In the genomic region with DNA sequence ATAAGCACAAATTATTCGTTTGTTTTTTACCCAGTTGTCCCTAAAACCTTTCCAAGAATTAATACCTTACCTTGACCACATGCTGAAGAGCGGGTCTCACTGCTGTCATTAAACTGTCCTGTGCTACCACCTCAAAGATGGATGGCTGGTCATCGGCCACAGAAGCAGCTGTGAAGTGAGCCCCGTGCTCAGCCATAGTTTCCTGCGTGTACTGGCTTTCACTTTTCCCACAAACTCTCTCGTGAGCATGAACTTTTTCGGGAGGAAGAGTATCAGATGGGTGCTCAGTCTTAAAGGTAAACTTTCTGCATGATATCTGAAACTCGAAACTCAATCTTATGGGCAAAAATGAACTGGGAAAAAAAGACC, we compare ENCODE assay signal across 8 cellular contexts. TPM values are rescaled to one million over a fixed set of nuclear protein-coding genes. Genes with fewer than 3 reads are reported as not detected.
DNase-seq lines count a peak whose midpoint lies in the region; ATAC-seq and TF ChIP-seq lines count a peak whose summit lies in the region.

No MANE protein-coding gene starts in this region.

- no peaks in the 10 kb centered on the region for H3K9me3 Mint-ChIP-seq in activated T-cell treated with anti-CD3 and anti-CD28 coated beads, Interleukin-2, amount 50 U/mL, for 4 hours
- no peaks in the 10 kb centered on the region for H3K9me3 Mint-ChIP-seq in activated CD4-positive, alpha-beta memory T cell treated with anti-CD3 and anti-CD28 coated beads, Interleukin-2, amount 10 ng/mL, durations not matched to agents 7 days and 5 days
- H3K9me3 Mint-ChIP-seq in glutamatergic neuron (ENCODE audit: unreplicated experiment): no peaks in the 10 kb centered on the region

- peak overlapping the region; percentile 85 to 92 (median 87) for H3K27ac ChIP-seq in sigmoid colon

- POLR2A ChIA-PET in activated CD4-positive, alpha-beta memory T cell treated with anti-CD3 and anti-CD28 coated beads, Interleukin-2, amount 10 ng/mL, durations not matched to agents 7 days and 5 days (lab: Charles Lee): interaction anchor here (0.7 to 6.3 kb wide), 21 partner anchors 10 to 514 kb away, joined by 3 to 166 read pairs (median 8); a partner anchor contains a TSS

- H3K27me3 Mint-ChIP-seq in activated T-cell treated with anti-CD3 and anti-CD28 coated beads, Interleukin-2, amount 50 U/mL, for 4 hours (ENCODE audit: low read depth): no peaks in the 10 kb centered on the region
- no peaks in the 10 kb centered on the region for H3K27me3 Mint-ChIP-seq in activated CD4-positive, alpha-beta memory T cell treated with anti-CD3 and anti-CD28 coated beads, Interleukin-2, amount 10 ng/mL, durations not matched to agents 7 days and 5 days
- no peaks in the 10 kb centered on the region for H3K27me3 Mint-ChIP-seq in glutamatergic neuron (ENCODE audit: unreplicated experiment)

- H3K27me3 ChIP-seq in sigmoid colon: no peaks in the 10 kb centered on the region

- TF ChIP-seq EP300 in sigmoid colon (IDR thresholded peaks at IDR 0.05): no peak

- TF ChIP-seq CTCF in glutamatergic neuron (IDR thresholded peaks at IDR 0.05; ENCODE audit: partially characterized antibody, unreplicated experiment): no peak
- TF ChIP-seq CTCF in sigmoid colon (IDR thresholded peaks at IDR 0.05): no peak

- peak overlapping the region; percentile 61 to 80 (median 70) for H3K4me3 ChIP-seq in sigmoid colon

- H3K4me1 ChIP-seq in sigmoid colon: peaks cover 0 to 22% (median 17%) of the 10 kb centered on the region in 4 donors

- peaks cover 25% of the 10 kb centered on the region for H3K4me1 Mint-ChIP-seq in activated T-cell treated with anti-CD3 and anti-CD28 coated beads, Interleukin-2, amount 50 U/mL, for 4 hours (ENCODE audit: low read depth)
- peaks cover 29% of the 10 kb centered on the region for H3K4me1 Mint-ChIP-seq in activated CD4-positive, alpha-beta memory T cell treated with anti-CD3 and anti-CD28 coated beads, Interleukin-2, amount 10 ng/mL, durations not matched to agents 7 days and 5 days
- H3K4me1 Mint-ChIP-seq in glutamatergic neuron (ENCODE audit: low read depth, unreplicated experiment): peaks cover 5% of the 10 kb centered on the region

- CTCF ChIA-PET in activated CD4-positive, alpha-beta memory T cell treated with anti-CD3 and anti-CD28 coated beads, Interleukin-2, amount 10 ng/mL, durations not matched to agents 7 days and 5 days (lab: Charles Lee): interaction anchor here (0.6 to 2.4 kb wide), 9 partner anchors 7 to 246 kb away, joined by 3 to 13 read pairs (median 6); a partner anchor contains a TSS

- intact Hi-C loops in sigmoid colon (cut with DNase I): no loop called here

- in situ Hi-C loops in KBM-7 (cut with MboI; ENCODE audit: low pct_unique_long_range_greater_than_20kb, low sequenced_read_pairs): no loop called here

- peak overlapping the region; percentile 97 for H3K4me3 Mint-ChIP-seq in activated T-cell treated with anti-CD3 and anti-CD28 coated beads, Interleukin-2, amount 50 U/mL, for 4 hours
- peak overlapping the region; percentile 94 for H3K4me3 Mint-ChIP-seq in activated CD4-positive, alpha-beta memory T cell treated with anti-CD3 and anti-CD28 coated beads, Interleukin-2, amount 10 ng/mL, durations not matched to agents 7 days and 5 days
- H3K4me3 Mint-ChIP-seq in glutamatergic neuron (ENCODE audit: unreplicated experiment): peak overlapping the region; percentile 97

- H3K9me3 ChIP-seq in sigmoid colon: no peaks in the 10 kb centered on the region

- H3K36me3 ChIP-seq in sigmoid colon: peaks cover 0 to 20% (median 2%) of the 10 kb centered on the region in 4 donors

- no peak for TF ChIP-seq POLR2A in sigmoid colon (IDR thresholded peaks at IDR 0.05)

- peak overlapping the region; percentile 94 for H3K27ac Mint-ChIP-seq in activated CD4-positive, alpha-beta memory T cell treated with anti-CD3 and anti-CD28 coated beads, Interleukin-2, amount 10 ng/mL, durations not matched to agents 7 days and 5 days
- H3K27ac Mint-ChIP-seq in glutamatergic neuron (ENCODE audit: unreplicated experiment): peak overlapping the region; percentile 89

- ATAC-seq in activated T-cell treated with anti-CD3 and anti-CD28 coated beads, Interleukin-2, amount 50 U/mL, for 4 hours: no peak

- peaks cover 7% of the 10 kb centered on the region for H3K36me3 Mint-ChIP-seq in activated T-cell treated with anti-CD3 and anti-CD28 coated beads, Interleukin-2, amount 50 U/mL, for 4 hours (ENCODE audit: insufficient read depth)
- H3K36me3 Mint-ChIP-seq in activated CD4-positive, alpha-beta memory T cell treated with anti-CD3 and anti-CD28 coated beads, Interleukin-2, amount 10 ng/mL, durations not matched to agents 7 days and 5 days (ENCODE audit: low read depth): peaks cover 12% of the 10 kb centered on the region
- H3K36me3 Mint-ChIP-seq in glutamatergic neuron (ENCODE audit: unreplicated experiment): no peaks in the 10 kb centered on the region

- no peak for DNase-seq in activated T-cell treated with anti-CD3 and anti-CD28 coated beads, Interleukin-2, amount 50 U/mL, for 4 hours
- DNase-seq in activated T-cell treated with anti-CD3 and anti-CD28 coated beads for 4 hours: no peak
- DNase-seq in activated CD4-positive, alpha-beta memory T cell treated with anti-CD3 and anti-CD28 coated beads, Interleukin-2, amount 10 ng/mL, durations not matched to agents 7 days and 5 days: no peak
- no peak for DNase-seq in glutamatergic neuron
- no peak for DNase-seq in sigmoid colon
- DNase-seq in KBM-7: no peak
- DNase-seq in foreskin melanocyte: no peak
- DNase-seq in effector CD8-positive, alpha-beta T cell (lab: John Stamatoyannopoulos, UW): no peak

- WGBS in sigmoid colon, 2 donors: 2 to 5% methylated on average over 8 of the region's 8 CpGs

RNA-seq across cellular contexts. Expression of a gene that starts 0.6 kb away (rescaled TPM):
- total RNA-seq in activated T-cell treated with anti-CD3 and anti-CD28 coated beads, Interleukin-2, amount 50 U/mL, for 4 hours: 1 to 10 TPM; 6.6 to 9.6 (median 9.0) TPM
- total RNA-seq in activated CD4-positive, alpha-beta memory T cell treated with anti-CD3 and anti-CD28 coated beads, Interleukin-2, amount 10 ng/mL, durations not matched to agents 7 days and 5 days: 1 to 10 TPM; 3.8 to 4.5 TPM
- total RNA-seq in glutamatergic neuron (ENCODE audit: unreplicated experiment) (3.1 TPM), sigmoid colon (10 to 100 TPM in 1 of 4 donors, 1 to 10 TPM in 3; 4.6 to 10.4 (median 6.5) TPM)
- polyA plus RNA-seq in sigmoid colon: 1 to 10 TPM in 2 of 3 donors, under 1 TPM in 1; 0.92 to 2.7 (median 2.4) TPM

RNA-seq across cellular contexts. Expression of a gene that starts 9.3 kb away (rescaled TPM):
- 100 to 1,000 TPM; 119 to 129 (median 126) TPM for total RNA-seq in activated T-cell treated with anti-CD3 and anti-CD28 coated beads, Interleukin-2, amount 50 U/mL, for 4 hours
- total RNA-seq in activated CD4-positive, alpha-beta memory T cell treated with anti-CD3 and anti-CD28 coated beads, Interleukin-2, amount 10 ng/mL, durations not matched to agents 7 days and 5 days: 100 to 1,000 TPM; 196 to 203 TPM
- total RNA-seq in glutamatergic neuron (ENCODE audit: unreplicated experiment) (316 TPM), sigmoid colon (10 to 100 TPM; 46.7 to 58.7 (median 53.2) TPM)
- polyA plus RNA-seq in sigmoid colon: 10 to 100 TPM; 43.2 to 86.4 (median 46.7) TPM

RNA-seq across cellular contexts. Expression of a gene that starts 17.2 kb away (rescaled TPM):
- not detected for total RNA-seq in activated T-cell treated with anti-CD3 and anti-CD28 coated beads, Interleukin-2, amount 50 U/mL, for 4 hours
- total RNA-seq in activated CD4-positive, alpha-beta memory T cell treated with anti-CD3 and anti-CD28 coated beads, Interleukin-2, amount 10 ng/mL, durations not matched to agents 7 days and 5 days: not detected
- total RNA-seq in glutamatergic neuron (ENCODE audit: unreplicated experiment) (not detected), sigmoid colon (not detected)
- polyA plus RNA-seq in sigmoid colon: not detected

RNA-seq across cellular contexts. Expression of a gene that starts 40.3 kb away (rescaled TPM):
- 10 to 100 TPM in 1 of 3 donors, 1 to 10 TPM in 2; 9.0 to 15.1 (median 9.1) TPM for total RNA-seq in activated T-cell treated with anti-CD3 and anti-CD28 coated beads, Interleukin-2, amount 50 U/mL, for 4 hours
- total RNA-seq in activated CD4-positive, alpha-beta memory T cell treated with anti-CD3 and anti-CD28 coated beads, Interleukin-2, amount 10 ng/mL, durations not matched to agents 7 days and 5 days: 100 to 1,000 TPM; 103 to 110 TPM
- total RNA-seq in glutamatergic neuron (ENCODE audit: unreplicated experiment): not detected
- total RNA-seq in sigmoid colon: 1 to 10 TPM in 1 of 4 donors, under 1 TPM in 3; 0.27 to 1.2 (median 0.63) TPM
- 1 to 10 TPM in 1 of 3 donors, not detected in 2; 1.9 TPM for polyA plus RNA-seq in sigmoid colon
